Comparison of ENCODE assay signal across 17 cellular contexts in genomic region chr15:77841376-77841775, GRCh38.
DNase-seq lines count a peak whose midpoint lies in the region; ATAC-seq and TF ChIP-seq lines count a peak whose summit lies in the region.
"Had no signal": no experiment of that assay in that cellular context is flagged by ENCODE, and none has a peak within 500 bp of the region (broad histone marks: within the 10 kb centered on the region; RNA-seq: fewer than 3 reads in every experiment).

No MANE protein-coding gene starts in this region.

- TF ChIP-seq EP300 in SK-N-SH (IDR thresholded peaks at IDR 0.05; ENCODE audit: borderline replicate concordance in 1 of 2, low read depth in 1 of 2, low read length in 1 of 2) = no peak

- H3K27ac ChIP-seq in SK-N-SH (ENCODE audit: low read depth in 2 of 2, low read length in 1 of 2) = no peak overlapping the region
- H3K27ac ChIP-seq in smooth muscle cell (ENCODE audit: low read depth) = no peak overlapping the region
- H3K27ac ChIP-seq: 22Rv1 had no signal

- H3F3A ChIP-seq in SK-N-SH (replicated peaks; ENCODE audit: insufficient read depth) = no peaks in the 10 kb centered on the region
- H3F3A ChIP-seq in smooth muscle cell (ENCODE audit: low read depth) = no peaks in the 10 kb centered on the region

- H3K9ac ChIP-seq in SK-N-SH = no peak overlapping the region
- H3K9ac ChIP-seq in NT2/D1 (ENCODE audit: insufficient read length, low read depth) = peak overlapping the region; percentile 34
- no peak overlapping the region for H3K9ac ChIP-seq in smooth muscle cell (ENCODE audit: low read depth)

- no peaks in the 10 kb centered on the region for H3K9me3 ChIP-seq in SK-N-SH
- peaks cover 28% of the 10 kb centered on the region for H3K9me3 ChIP-seq in NT2/D1 (ENCODE audit: insufficient read depth, low read length)
- H3K9me3 ChIP-seq in smooth muscle cell (replicated peaks; ENCODE audit: low read depth) = no peaks in the 10 kb centered on the region

- peaks cover 6 to 10% of the 10 kb centered on the region in 2 experiments; a peak in 2 of 4 replicates for H3K4me1 ChIP-seq in SK-N-SH (ENCODE audit: control insufficient read depth in 1 of 2, insufficient read depth in 2 of 2, low read depth in 1 of 2, low read length in 1 of 2)
- H3K4me1 ChIP-seq in NT2/D1 (ENCODE audit: insufficient read depth, insufficient read length) = peaks cover 17% of the 10 kb centered on the region
- peaks cover 8% of the 10 kb centered on the region for H3K4me1 ChIP-seq in smooth muscle cell (ENCODE audit: low read depth)

- TF ChIP-seq CTCF in SK-N-SH (IDR thresholded peaks at IDR 0.05) = no peak
- no peak for TF ChIP-seq CTCF in smooth muscle cell (IDR thresholded peaks at IDR 0.05; ENCODE audit: borderline replicate concordance, insufficient read depth, poor library complexity, severe bottlenecking)

- H3K4me2 ChIP-seq in SK-N-SH (no peak overlapping the region), smooth muscle cell (peak overlapping the region; percentile 60)

- TF ChIP-seq RAD21 in SK-N-SH (IDR thresholded peaks at IDR 0.05; ENCODE audit: low read length) = no peak

- H3K9me2 ChIP-seq in SK-N-SH = no peaks in the 10 kb centered on the region

- H3K4me3 ChIP-seq in SK-N-SH (ENCODE audit: low read depth in 2 of 2, low read length in 1 of 2) = no peak overlapping the region
- H3K4me3 ChIP-seq in NT2/D1 (ENCODE audit: insufficient read length, low read depth) = no peak overlapping the region
- no peak overlapping the region for H3K4me3 ChIP-seq in smooth muscle cell

- POLR2A ChIA-PET in SK-N-SH (lab: Yijun Ruan, JAX) = no interaction called here

- H3K27me3 ChIP-seq in SK-N-SH (ENCODE audit: insufficient read depth) (peaks cover 15% of the 10 kb centered on the region; the same call in 1 of the 2 replicates), NT2/D1 (ENCODE audit: insufficient read depth, insufficient read length) (no peaks in the 10 kb centered on the region), smooth muscle cell (ENCODE audit: low read depth) (no peaks in the 10 kb centered on the region)

- H3K36me3 ChIP-seq in SK-N-SH (replicated peaks in 1 of 2; ENCODE audit: control insufficient read depth in 1 of 2, insufficient read depth in 2 of 2, low read length in 1 of 2) (no peaks in the 10 kb centered on the region), NT2/D1 (ENCODE audit: insufficient read depth, insufficient read length, low read length) (no peaks in the 10 kb centered on the region), smooth muscle cell (ENCODE audit: low read depth) (no peaks in the 10 kb centered on the region)

- H3K79me2 ChIP-seq in SK-N-SH (ENCODE audit: insufficient read depth) (no peaks in the 10 kb centered on the region), smooth muscle cell (ENCODE audit: low read depth) (no peaks in the 10 kb centered on the region)

- H4K20me1 ChIP-seq in SK-N-SH (ENCODE audit: insufficient read depth) (no peaks in the 10 kb centered on the region), smooth muscle cell (ENCODE audit: low read depth) (no peaks in the 10 kb centered on the region)

- CTCF ChIA-PET in SK-N-SH (lab: Yijun Ruan, JAX) = interaction anchor here (0.8 to 1.1 kb wide), 5 partner anchors 21 to 399 kb away, joined by 3 to 5 read pairs (median 3); no protein-coding TSS in a partner anchor

- DNase-seq in SK-N-SH = no peak
- no peak for DNase-seq in NT2/D1 (ENCODE audit: low read depth, low spot score)
- DNase-seq in islet precursor cell = peak; percentile 40
- DNase-seq in smooth muscle cell (lab: John Stamatoyannopoulos, UW; ENCODE audit: unreplicated experiment) = no peak
- DNase-seq in MV-4-11 (lab: John Stamatoyannopoulos, UW) = no peak
- DNase-seq in iPS-NIHi11 (ENCODE audit: low spot score) = no peak
- DNase-seq in cerebellar cortex (ENCODE audit: low spot score) = no peak
- DNase-seq: C1 segment of cervical spinal cord, DMS153, H7, NCI-H1417, NCI-H2029, NCI-H2171 treated with DMSO at 0.1 percent for 48 hours, NCI-H510A, RPMI8226 had no signal

- 64% methylated on average over 3 of the region's 3 CpGs for WGBS in SK-N-SH (ENCODE audit: low lambda C conversion rate)
- 81% methylated on average over 3 of the region's 3 CpGs for WGBS in smooth muscle cell (ENCODE audit: low lambda C conversion rate)

- H2AFZ ChIP-seq in SK-N-SH (ENCODE audit: low read depth) (no peak overlapping the region), smooth muscle cell (ENCODE audit: low read depth) (no peak overlapping the region)

- no peak; the same call in 2 of the 3 replicates for ATAC-seq in SK-N-SH treated with all-trans-retinoic acid at 6 μM for 48 hours

TF ChIP-seq in SK-N-SH, 30 proteins besides CTCF, POLR2A, EP300 and RAD21:
- TF ChIP-seq TCF12 (IDR thresholded peaks at IDR 0.05) = peak; percentile 3; the same call in 1 of the 2 replicates
- TF ChIP-seq PBX3 (IDR thresholded peaks at IDR 0.05) = no peak
- no peak for TF ChIP-seq NFIC (IDR thresholded peaks at IDR 0.05; ENCODE audit: borderline replicate concordance)
- no peak for TF ChIP-seq NRF1 (IDR thresholded peaks at IDR 0.05; ENCODE audit: low read depth, low read length)

TF ChIP-seq in SK-N-SH treated with all-trans-retinoic acid at 6 μM for 48 hours, 23 proteins besides CTCF, POLR2A, EP300 and RAD21:
- TF ChIP-seq ZNF565 (CRISPR knock-in tag; conservative IDR thresholded peaks at IDR 0.05; ENCODE audit: low read depth) (no peak), ZC3H10 (CRISPR knock-in tag; IDR thresholded peaks at IDR 0.05) (no peak), ZFP3 (CRISPR knock-in tag; IDR thresholded peaks at IDR 0.05) (no peak), ESRRG (CRISPR knock-in tag; IDR thresholded peaks at IDR 0.05) (no peak), PATZ1 (CRISPR knock-in tag; IDR thresholded peaks at IDR 0.05; ENCODE audit: borderline replicate concordance) (no peak), ZFP30 (CRISPR knock-in tag; IDR thresholded peaks at IDR 0.05) (no peak), ZNF8 (CRISPR knock-in tag; IDR thresholded peaks at IDR 0.05) (no peak), CSDC2 (CRISPR knock-in tag; IDR thresholded peaks at IDR 0.05) (no peak), TOX (CRISPR knock-in tag; IDR thresholded peaks at IDR 0.05; ENCODE audit: borderline replicate concordance) (no peak), POU6F1 (CRISPR knock-in tag; IDR thresholded peaks at IDR 0.05; ENCODE audit: borderline replicate concordance, low read depth) (no peak)
